ENCODE assay signal across 8 cellular contexts in the genomic region with DNA sequence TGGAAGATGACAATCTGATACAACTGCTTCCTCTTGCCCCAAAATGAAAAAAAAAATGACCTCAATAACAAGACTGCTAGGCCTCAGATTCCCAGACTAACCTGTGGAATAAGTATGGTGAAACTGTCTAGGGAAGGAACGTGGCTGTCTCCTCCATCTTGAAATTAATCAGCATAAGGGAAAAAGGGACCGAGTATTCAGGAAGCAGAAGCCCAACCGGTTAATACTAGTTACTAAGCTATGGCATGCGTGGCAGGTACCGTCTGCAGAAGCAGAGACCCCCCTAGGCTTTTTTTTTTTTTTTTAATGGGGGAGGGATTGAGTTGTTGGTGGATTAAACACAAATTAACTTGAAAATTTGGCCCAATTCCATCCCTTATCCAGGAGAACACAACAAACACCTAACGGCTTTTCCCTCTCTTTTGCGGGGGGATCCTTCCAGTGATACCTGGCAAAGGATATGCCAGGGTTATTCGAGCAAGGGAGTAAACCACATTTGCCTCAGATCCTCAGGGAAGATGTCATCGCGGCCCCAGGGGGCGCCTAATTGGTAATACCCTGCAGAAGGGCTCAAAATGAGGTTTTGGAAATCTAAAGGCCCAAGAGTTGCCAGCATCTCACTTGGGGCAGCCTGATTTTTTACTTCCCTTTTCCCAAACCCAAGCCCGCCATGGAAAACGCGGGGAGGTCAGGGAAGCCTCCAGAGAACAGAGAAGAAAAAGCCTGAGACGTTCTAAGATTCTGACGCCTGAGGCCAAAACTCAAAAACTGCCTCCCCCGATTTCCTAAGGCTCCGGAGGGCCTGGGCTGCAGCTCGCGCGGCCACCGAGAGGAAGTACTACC. TPM values are rescaled to one million over a fixed set of nuclear protein-coding genes. Genes with fewer than 3 reads are reported as not detected.
DNase-seq lines count a peak whose midpoint lies in the region; ATAC-seq and TF ChIP-seq lines count a peak whose summit lies in the region.

No MANE protein-coding gene starts in this region.

- H3K4me1 ChIP-seq in Peyer's patch (no peaks in the 10 kb centered on the region), left lung (peaks cover 0 to 13% of the 10 kb centered on the region in 2 donors)

- H3K36me3 ChIP-seq in Peyer's patch, result no peaks in the 10 kb centered on the region
- H3K36me3 ChIP-seq in left lung, result peaks cover 0 to 6% of the 10 kb centered on the region in 2 donors

- H3K27ac ChIP-seq in Peyer's patch (peak overlapping the region; percentile 88 to 97 (median 95)), caudate nucleus (ENCODE audit: low read depth, low read length) (peak overlapping the region; percentile 92), left lung (peak overlapping the region; percentile 96 to 99), substantia nigra (ENCODE audit: low read depth, low read length, poor library complexity, severe bottlenecking) (peak overlapping the region; percentile 79)

- H3K27me3 ChIP-seq in Peyer's patch (no peaks in the 10 kb centered on the region), left lung (no peaks in the 10 kb centered on the region)

- no peak for TF ChIP-seq CTCF in Peyer's patch (IDR thresholded peaks at IDR 0.05)
- TF ChIP-seq CTCF in left lung (IDR thresholded peaks at IDR 0.05), result no peak

- H3K4me3 ChIP-seq in Peyer's patch (peak overlapping the region; percentile 62 to 84 (median 81)), left lung (peak overlapping the region; percentile 59)

- peak; percentile 44 for ATAC-seq in left lung

- H3K9me3 ChIP-seq in Peyer's patch, result no peaks in the 10 kb centered on the region
- no peaks in the 10 kb centered on the region for H3K9me3 ChIP-seq in left lung

- no peak for TF ChIP-seq POLR2A in Peyer's patch (IDR thresholded peaks at IDR 0.05)

- DNase-seq in Daoy (ENCODE audit: low read depth) (peak; percentile 23), HT1080 (ENCODE audit: low read depth) (peak; percentile 50), Peyer's patch (peak in 1 of 3 donors; percentile 48), caudate nucleus (lab: John Stamatoyannopoulos, UW) (peak in 12 of 61 donors; percentile 0 to 31 (median 10)), left lung (no peak), substantia nigra (lab: John Stamatoyannopoulos, UW) (peak in 13 of 49 donors; percentile 0 to 33 (median 6)), ecto neural progenitor cell (ENCODE audit: low spot score) (no peak), NCI-H774 (lab: John Stamatoyannopoulos, UW) (no peak)

- intact Hi-C loops in left lung (cut with DNase I), result no loop called here

RNA-seq across cellular contexts. Expression of a gene that starts 0.9 kb away (rescaled TPM):
- total RNA-seq in Daoy (2014; rRNA removed; shearing (Covaris generic)), result 41.1 and 45.6 TPM in 2 replicates
- 37.7 and 39.8 TPM in 2 replicates for total RNA-seq in HT1080 (2014; rRNA removed; shearing (Covaris generic))
- 19.8 and 26.6 TPM in 2 replicates for polyA plus RNA-seq in HT1080 (2015; cell fraction: cytosol; rRNA removed)
- 43.6 and 45.1 TPM in 2 replicates for polyA plus RNA-seq in HT1080 (2015; cell fraction: nucleus; rRNA removed)
- 10 to 100 TPM; 13.4 to 45.4 (median 17.0) TPM for total RNA-seq in Peyer's patch
- total RNA-seq in left lung, result 10 to 100 TPM; 31.6 to 40.6 TPM

Comparison
In these comparisons a context has a peak if more than half of its experiments do, and no peak if none do; other contexts are left out.
1. DNase-seq: peak in Daoy (single experiment) and HT1080 (single experiment); none in left lung (0 of 2), ecto neural progenitor cell (single experiment) and NCI-H774 (single experiment).
2. Peak in every context shown above with its lines, with median percentiles within 50 percentile points of each other: H3K27ac ChIP-seq.